ENCODE assay signal across 2 cellular contexts in genomic region chr1:166698771-166699170, GRCh38.
TF ChIP-seq lines count a peak whose summit lies in the region.

No MANE protein-coding gene starts in this region.

TF ChIP-seq in HepG2, 621 proteins besides CTCF, POLR2A, EP300 and RAD21 (continued from another document):
- TF ChIP-seq ZFP91 (CRISPR knock-in tag; IDR thresholded peaks at IDR 0.05; ENCODE audit: borderline replicate concordance) (no peak), ZNF746 (CRISPR knock-in tag; IDR thresholded peaks at IDR 0.05) (no peak), THRA (CRISPR knock-in tag; IDR thresholded peaks at IDR 0.05; ENCODE audit: borderline replicate concordance) (peak; percentile 85; the same call in 1 of the 2 replicates), ZNF644 (CRISPR knock-in tag; IDR thresholded peaks at IDR 0.05; ENCODE audit: low read depth) (0 out of 2 replicates have a peak, but pooled peaks have one; percentile 16), NCOA5 (CRISPR knock-in tag; IDR thresholded peaks at IDR 0.05) (no peak), ZFP82 (CRISPR knock-in tag; IDR thresholded peaks at IDR 0.05; ENCODE audit: borderline replicate concordance) (no peak)

TF ChIP-seq in K562, 482 proteins besides CTCF, POLR2A, EP300 and RAD21 (continued from another document and continues in another):
- TF ChIP-seq NKRF (IDR thresholded peaks at IDR 0.05; ENCODE audit: borderline replicate concordance) (no peak), ELF1 (tag; IDR thresholded peaks at IDR 0.05) (no peak), XRCC4 (IDR thresholded peaks at IDR 0.05; ENCODE audit: extremely low read depth, insufficient read depth, insufficient read length) (no peak), BCOR (IDR thresholded peaks at IDR 0.05) (no peak), OTX1 (CRISPR knock-in tag; IDR thresholded peaks at IDR 0.05) (no peak), ZNF699 (CRISPR knock-in tag; IDR thresholded peaks at IDR 0.05; ENCODE audit: insufficient replicate concordance) (no peak), MYC (IDR thresholded peaks at IDR 0.05; ENCODE audit: low read depth, low read length) (no peak), MYC (CRISPR knock-in tag; IDR thresholded peaks at IDR 0.05; ENCODE audit: borderline replicate concordance, low read depth) (no peak), ZNF408 (CRISPR knock-in tag; IDR thresholded peaks at IDR 0.05; ENCODE audit: low read depth) (no peak), GATAD2A (IDR thresholded peaks at IDR 0.05) (0 out of 2 replicates have a peak, but pooled peaks have one; percentile 22), FOXJ2 (tag; IDR thresholded peaks at IDR 0.05) (no peak), TCF15 (CRISPR knock-in tag; IDR thresholded peaks at IDR 0.05) (no peak), HDAC2 (IDR thresholded peaks at IDR 0.05) (no peak), ZNF766 (CRISPR knock-in tag; conservative IDR thresholded peaks at IDR 0.05) (no peak), ZNF174 (CRISPR knock-in tag; IDR thresholded peaks at IDR 0.05) (no peak), SP2 (IDR thresholded peaks at IDR 0.05; ENCODE audit: extremely low read depth, low read depth, low read length, poor library complexity, severe bottlenecking) (no peak), ZNF224 (CRISPR knock-in tag; IDR thresholded peaks at IDR 0.05) (no peak), NONO (IDR thresholded peaks at IDR 0.05; ENCODE audit: low read depth in 2 of 2, low read length in 1 of 2) (no peak), TAF15 (IDR thresholded peaks at IDR 0.05; ENCODE audit: low read depth, low read length) (no peak), ZKSCAN1 (IDR thresholded peaks at IDR 0.05; ENCODE audit: low read depth, low read length) (no peak), DEAF1 (CRISPR knock-in tag; IDR thresholded peaks at IDR 0.05) (no peak), ZFPM2 (CRISPR knock-in tag; IDR thresholded peaks at IDR 0.05) (no peak), ZNF253 (CRISPR knock-in tag; conservative IDR thresholded peaks at IDR 0.05) (no peak), KAT7 (CRISPR knock-in tag; IDR thresholded peaks at IDR 0.05; ENCODE audit: borderline replicate concordance) (no peak), HNRNPL (IDR thresholded peaks at IDR 0.05; ENCODE audit: low read depth, low read length) (no peak), GATA2 (CRISPR knock-in tag; IDR thresholded peaks at IDR 0.05) (no peak)
- TF ChIP-seq, protein P1, sequence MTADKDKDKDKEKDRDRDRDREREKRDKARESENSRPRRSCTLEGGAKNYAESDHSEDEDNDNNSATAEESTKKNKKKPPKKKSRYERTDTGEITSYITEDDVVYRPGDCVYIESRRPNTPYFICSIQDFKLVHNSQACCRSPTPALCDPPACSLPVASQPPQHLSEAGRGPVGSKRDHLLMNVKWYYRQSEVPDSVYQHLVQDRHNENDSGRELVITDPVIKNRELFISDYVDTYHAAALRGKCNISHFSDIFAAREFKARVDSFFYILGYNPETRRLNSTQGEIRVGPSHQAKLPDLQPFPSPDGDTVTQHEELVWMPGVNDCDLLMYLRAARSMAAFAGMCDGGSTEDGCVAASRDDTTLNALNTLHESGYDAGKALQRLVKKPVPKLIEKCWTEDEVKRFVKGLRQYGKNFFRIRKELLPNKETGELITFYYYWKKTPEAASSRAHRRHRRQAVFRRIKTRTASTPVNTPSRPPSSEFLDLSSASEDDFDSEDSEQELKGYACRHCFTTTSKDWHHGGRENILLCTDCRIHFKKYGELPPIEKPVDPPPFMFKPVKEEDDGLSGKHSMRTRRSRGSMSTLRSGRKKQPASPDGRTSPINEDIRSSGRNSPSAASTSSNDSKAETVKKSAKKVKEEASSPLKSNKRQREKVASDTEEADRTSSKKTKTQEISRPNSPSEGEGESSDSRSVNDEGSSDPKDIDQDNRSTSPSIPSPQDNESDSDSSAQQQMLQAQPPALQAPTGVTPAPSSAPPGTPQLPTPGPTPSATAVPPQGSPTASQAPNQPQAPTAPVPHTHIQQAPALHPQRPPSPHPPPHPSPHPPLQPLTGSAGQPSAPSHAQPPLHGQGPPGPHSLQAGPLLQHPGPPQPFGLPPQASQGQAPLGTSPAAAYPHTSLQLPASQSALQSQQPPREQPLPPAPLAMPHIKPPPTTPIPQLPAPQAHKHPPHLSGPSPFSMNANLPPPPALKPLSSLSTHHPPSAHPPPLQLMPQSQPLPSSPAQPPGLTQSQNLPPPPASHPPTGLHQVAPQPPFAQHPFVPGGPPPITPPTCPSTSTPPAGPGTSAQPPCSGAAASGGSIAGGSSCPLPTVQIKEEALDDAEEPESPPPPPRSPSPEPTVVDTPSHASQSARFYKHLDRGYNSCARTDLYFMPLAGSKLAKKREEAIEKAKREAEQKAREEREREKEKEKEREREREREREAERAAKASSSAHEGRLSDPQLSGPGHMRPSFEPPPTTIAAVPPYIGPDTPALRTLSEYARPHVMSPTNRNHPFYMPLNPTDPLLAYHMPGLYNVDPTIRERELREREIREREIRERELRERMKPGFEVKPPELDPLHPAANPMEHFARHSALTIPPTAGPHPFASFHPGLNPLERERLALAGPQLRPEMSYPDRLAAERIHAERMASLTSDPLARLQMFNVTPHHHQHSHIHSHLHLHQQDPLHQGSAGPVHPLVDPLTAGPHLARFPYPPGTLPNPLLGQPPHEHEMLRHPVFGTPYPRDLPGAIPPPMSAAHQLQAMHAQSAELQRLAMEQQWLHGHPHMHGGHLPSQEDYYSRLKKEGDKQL (CRISPR knock-in tag; IDR thresholded peaks at IDR 0.05; ENCODE audit: borderline replicate concordance), result no peak
- TF ChIP-seq, protein P2, sequence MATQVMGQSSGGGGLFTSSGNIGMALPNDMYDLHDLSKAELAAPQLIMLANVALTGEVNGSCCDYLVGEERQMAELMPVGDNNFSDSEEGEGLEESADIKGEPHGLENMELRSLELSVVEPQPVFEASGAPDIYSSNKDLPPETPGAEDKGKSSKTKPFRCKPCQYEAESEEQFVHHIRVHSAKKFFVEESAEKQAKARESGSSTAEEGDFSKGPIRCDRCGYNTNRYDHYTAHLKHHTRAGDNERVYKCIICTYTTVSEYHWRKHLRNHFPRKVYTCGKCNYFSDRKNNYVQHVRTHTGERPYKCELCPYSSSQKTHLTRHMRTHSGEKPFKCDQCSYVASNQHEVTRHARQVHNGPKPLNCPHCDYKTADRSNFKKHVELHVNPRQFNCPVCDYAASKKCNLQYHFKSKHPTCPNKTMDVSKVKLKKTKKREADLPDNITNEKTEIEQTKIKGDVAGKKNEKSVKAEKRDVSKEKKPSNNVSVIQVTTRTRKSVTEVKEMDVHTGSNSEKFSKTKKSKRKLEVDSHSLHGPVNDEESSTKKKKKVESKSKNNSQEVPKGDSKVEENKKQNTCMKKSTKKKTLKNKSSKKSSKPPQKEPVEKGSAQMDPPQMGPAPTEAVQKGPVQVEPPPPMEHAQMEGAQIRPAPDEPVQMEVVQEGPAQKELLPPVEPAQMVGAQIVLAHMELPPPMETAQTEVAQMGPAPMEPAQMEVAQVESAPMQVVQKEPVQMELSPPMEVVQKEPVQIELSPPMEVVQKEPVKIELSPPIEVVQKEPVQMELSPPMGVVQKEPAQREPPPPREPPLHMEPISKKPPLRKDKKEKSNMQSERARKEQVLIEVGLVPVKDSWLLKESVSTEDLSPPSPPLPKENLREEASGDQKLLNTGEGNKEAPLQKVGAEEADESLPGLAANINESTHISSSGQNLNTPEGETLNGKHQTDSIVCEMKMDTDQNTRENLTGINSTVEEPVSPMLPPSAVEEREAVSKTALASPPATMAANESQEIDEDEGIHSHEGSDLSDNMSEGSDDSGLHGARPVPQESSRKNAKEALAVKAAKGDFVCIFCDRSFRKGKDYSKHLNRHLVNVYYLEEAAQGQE (CRISPR knock-in tag; IDR thresholded peaks at IDR 0.05; ENCODE audit: low read depth), result no peak
- TF ChIP-seq, protein P3, sequence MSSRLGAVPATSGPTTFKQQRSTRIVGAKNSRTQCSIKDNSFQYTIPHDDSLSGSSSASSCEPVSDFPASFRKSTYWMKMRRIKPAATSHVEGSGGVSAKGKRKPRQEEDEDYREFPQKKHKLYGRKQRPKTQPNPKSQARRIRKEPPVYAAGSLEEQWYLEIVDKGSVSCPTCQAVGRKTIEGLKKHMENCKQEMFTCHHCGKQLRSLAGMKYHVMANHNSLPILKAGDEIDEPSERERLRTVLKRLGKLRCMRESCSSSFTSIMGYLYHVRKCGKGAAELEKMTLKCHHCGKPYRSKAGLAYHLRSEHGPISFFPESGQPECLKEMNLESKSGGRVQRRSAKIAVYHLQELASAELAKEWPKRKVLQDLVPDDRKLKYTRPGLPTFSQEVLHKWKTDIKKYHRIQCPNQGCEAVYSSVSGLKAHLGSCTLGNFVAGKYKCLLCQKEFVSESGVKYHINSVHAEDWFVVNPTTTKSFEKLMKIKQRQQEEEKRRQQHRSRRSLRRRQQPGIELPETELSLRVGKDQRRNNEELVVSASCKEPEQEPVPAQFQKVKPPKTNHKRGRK (tag; IDR thresholded peaks at IDR 0.05), result no peak
- TF ChIP-seq, protein P4, sequence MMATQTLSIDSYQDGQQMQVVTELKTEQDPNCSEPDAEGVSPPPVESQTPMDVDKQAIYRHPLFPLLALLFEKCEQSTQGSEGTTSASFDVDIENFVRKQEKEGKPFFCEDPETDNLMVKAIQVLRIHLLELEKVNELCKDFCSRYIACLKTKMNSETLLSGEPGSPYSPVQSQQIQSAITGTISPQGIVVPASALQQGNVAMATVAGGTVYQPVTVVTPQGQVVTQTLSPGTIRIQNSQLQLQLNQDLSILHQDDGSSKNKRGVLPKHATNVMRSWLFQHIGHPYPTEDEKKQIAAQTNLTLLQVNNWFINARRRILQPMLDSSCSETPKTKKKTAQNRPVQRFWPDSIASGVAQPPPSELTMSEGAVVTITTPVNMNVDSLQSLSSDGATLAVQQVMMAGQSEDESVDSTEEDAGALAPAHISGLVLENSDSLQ (IDR thresholded peaks at IDR 0.05), result peak; percentile 40; the same call in 1 of the 2 replicates
- TF ChIP-seq, protein P5, sequence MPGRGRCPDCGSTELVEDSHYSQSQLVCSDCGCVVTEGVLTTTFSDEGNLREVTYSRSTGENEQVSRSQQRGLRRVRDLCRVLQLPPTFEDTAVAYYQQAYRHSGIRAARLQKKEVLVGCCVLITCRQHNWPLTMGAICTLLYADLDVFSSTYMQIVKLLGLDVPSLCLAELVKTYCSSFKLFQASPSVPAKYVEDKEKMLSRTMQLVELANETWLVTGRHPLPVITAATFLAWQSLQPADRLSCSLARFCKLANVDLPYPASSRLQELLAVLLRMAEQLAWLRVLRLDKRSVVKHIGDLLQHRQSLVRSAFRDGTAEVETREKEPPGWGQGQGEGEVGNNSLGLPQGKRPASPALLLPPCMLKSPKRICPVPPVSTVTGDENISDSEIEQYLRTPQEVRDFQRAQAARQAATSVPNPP (IDR thresholded peaks at IDR 0.05; ENCODE audit: borderline replicate concordance, insufficient read depth, insufficient read length), result no peak
- TF ChIP-seq, protein P6, sequence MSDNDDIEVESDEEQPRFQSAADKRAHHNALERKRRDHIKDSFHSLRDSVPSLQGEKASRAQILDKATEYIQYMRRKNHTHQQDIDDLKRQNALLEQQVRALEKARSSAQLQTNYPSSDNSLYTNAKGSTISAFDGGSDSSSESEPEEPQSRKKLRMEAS (CRISPR knock-in tag; IDR thresholded peaks at IDR 0.05), result no peak
- TF ChIP-seq, protein P7, sequence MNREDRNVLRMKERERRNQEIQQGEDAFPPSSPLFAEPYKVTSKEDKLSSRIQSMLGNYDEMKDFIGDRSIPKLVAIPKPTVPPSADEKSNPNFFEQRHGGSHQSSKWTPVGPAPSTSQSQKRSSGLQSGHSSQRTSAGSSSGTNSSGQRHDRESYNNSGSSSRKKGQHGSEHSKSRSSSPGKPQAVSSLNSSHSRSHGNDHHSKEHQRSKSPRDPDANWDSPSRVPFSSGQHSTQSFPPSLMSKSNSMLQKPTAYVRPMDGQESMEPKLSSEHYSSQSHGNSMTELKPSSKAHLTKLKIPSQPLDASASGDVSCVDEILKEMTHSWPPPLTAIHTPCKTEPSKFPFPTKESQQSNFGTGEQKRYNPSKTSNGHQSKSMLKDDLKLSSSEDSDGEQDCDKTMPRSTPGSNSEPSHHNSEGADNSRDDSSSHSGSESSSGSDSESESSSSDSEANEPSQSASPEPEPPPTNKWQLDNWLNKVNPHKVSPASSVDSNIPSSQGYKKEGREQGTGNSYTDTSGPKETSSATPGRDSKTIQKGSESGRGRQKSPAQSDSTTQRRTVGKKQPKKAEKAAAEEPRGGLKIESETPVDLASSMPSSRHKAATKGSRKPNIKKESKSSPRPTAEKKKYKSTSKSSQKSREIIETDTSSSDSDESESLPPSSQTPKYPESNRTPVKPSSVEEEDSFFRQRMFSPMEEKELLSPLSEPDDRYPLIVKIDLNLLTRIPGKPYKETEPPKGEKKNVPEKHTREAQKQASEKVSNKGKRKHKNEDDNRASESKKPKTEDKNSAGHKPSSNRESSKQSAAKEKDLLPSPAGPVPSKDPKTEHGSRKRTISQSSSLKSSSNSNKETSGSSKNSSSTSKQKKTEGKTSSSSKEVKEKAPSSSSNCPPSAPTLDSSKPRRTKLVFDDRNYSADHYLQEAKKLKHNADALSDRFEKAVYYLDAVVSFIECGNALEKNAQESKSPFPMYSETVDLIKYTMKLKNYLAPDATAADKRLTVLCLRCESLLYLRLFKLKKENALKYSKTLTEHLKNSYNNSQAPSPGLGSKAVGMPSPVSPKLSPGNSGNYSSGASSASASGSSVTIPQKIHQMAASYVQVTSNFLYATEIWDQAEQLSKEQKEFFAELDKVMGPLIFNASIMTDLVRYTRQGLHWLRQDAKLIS (CRISPR knock-in tag; IDR thresholded peaks at IDR 0.05), result no peak
